ENCODE assay signal across 15 cellular contexts in genomic region chr4:184968784-184969201, GRCh38. TPM values are rescaled to one million over a fixed set of nuclear protein-coding genes. Genes with fewer than 3 reads are reported as not detected.
DNase-seq lines count a peak whose midpoint lies in the region; ATAC-seq and TF ChIP-seq lines count a peak whose summit lies in the region.
"Had no signal": no experiment of that assay in that cellular context is flagged by ENCODE, and none has a peak within 500 bp of the region (broad histone marks: within the 10 kb centered on the region; RNA-seq: fewer than 3 reads in every experiment).

No MANE protein-coding gene starts in this region.

- intact Hi-C loops in MCF 10A (cut with micrococcal nuclease) = no loop called here

- no peak overlapping the region for H3K4me3 ChIP-seq in MG63

- peak; percentile 96 for ATAC-seq in left lobe of liver
- peak; percentile 33 for ATAC-seq in stimulated activated effector memory CD8-positive, alpha-beta T cell treated with anti-CD3 and anti-CD28 coated beads, Interleukin-12 subunit alpha, Interleukin-12 subunit beta, amount 100 ng/mL, for 72 hours
- ATAC-seq in HG02798 (IDR thresholded peaks at IDR 0.05; ENCODE audit: poor library complexity, unreplicated experiment) = no peak
- ATAC-seq in HG02870 (IDR thresholded peaks at IDR 0.05; ENCODE audit: unreplicated experiment) = no peak

- no peaks in the 10 kb centered on the region for H3K27me3 ChIP-seq in MG63

- H3K27ac Mint-ChIP-seq in MCF 10A (ENCODE audit: low read depth, unreplicated experiment) = no peak overlapping the region
- H3K27ac Mint-ChIP-seq in stimulated activated effector memory CD8-positive, alpha-beta T cell treated with anti-CD3 and anti-CD28 coated beads, Interleukin-12 subunit alpha, Interleukin-12 subunit beta, amount 100 ng/mL, for 72 hours = no peak overlapping the region

- no peaks in the 10 kb centered on the region for H3K27me3 Mint-ChIP-seq in MCF 10A (ENCODE audit: insufficient read depth, unreplicated experiment)

- no peaks in the 10 kb centered on the region for H3K36me3 Mint-ChIP-seq in MCF 10A (ENCODE audit: insufficient read depth, unreplicated experiment)
- H3K36me3 Mint-ChIP-seq in stimulated activated effector memory CD8-positive, alpha-beta T cell treated with anti-CD3 and anti-CD28 coated beads, Interleukin-12 subunit alpha, Interleukin-12 subunit beta, amount 100 ng/mL, for 72 hours = peaks cover 36% of the 10 kb centered on the region

- peaks cover 12% of the 10 kb centered on the region for H3K9me3 Mint-ChIP-seq in MCF 10A (ENCODE audit: unreplicated experiment)
- peaks cover 9% of the 10 kb centered on the region for H3K9me3 Mint-ChIP-seq in stimulated activated effector memory CD8-positive, alpha-beta T cell treated with anti-CD3 and anti-CD28 coated beads, Interleukin-12 subunit alpha, Interleukin-12 subunit beta, amount 100 ng/mL, for 72 hours

- POLR2A ChIA-PET in MCF 10A (lab: Yijun Ruan, JAX) = interaction anchor here (0.5 to 1.4 kb wide), 4 partner anchors 55 to 258 kb away, joined by 3 to 4 read pairs (median 4); no protein-coding TSS in a partner anchor

- H3K4me3 Mint-ChIP-seq in MCF 10A (ENCODE audit: unreplicated experiment) = no peak overlapping the region
- no peak overlapping the region for H3K4me3 Mint-ChIP-seq in stimulated activated effector memory CD8-positive, alpha-beta T cell treated with anti-CD3 and anti-CD28 coated beads, Interleukin-12 subunit alpha, Interleukin-12 subunit beta, amount 100 ng/mL, for 72 hours

- no peaks in the 10 kb centered on the region for H3K9me3 ChIP-seq in MG63

- no peaks in the 10 kb centered on the region for H3K36me3 ChIP-seq in MG63

- TF ChIP-seq CTCF in MCF 10A (IDR thresholded peaks at IDR 0.05; ENCODE audit: unreplicated experiment) = no peak

- DNase-seq in MG63 (peak; percentile 15), MCF 10A (ENCODE audit: unreplicated experiment) (peak; percentile 77), left lobe of liver (ENCODE audit: low spot score) (peak; percentile 59), NCI-H2029 treated with DMSO at 0.1 percent for 48 hours (lab: John Stamatoyannopoulos, UW) (no peak)
- DNase-seq in stimulated activated effector memory CD8-positive, alpha-beta T cell treated with anti-CD3 and anti-CD28 coated beads, Interleukin-12 subunit alpha, Interleukin-12 subunit beta, amount 100 ng/mL, for 72 hours (ENCODE audit: low spot score in 2 of 2) = no peak
- DNase-seq in stimulated activated CD4-positive, alpha-beta T cell treated with anti-CD3 and anti-CD28 coated beads, Interleukin-2, amount 100 ng/mL, for 24 hours = no peak
- DNase-seq: activated CD4-positive, CD25-positive, alpha-beta regulatory T cell; head of caudate nucleus; midbrain; NCI-H1105 treated with DMSO at 0.1 percent for 48 hours; NCI-H748 treated with DMSO at 0.1 percent for 48 hours had no signal

- peaks cover 6% of the 10 kb centered on the region for H3K4me1 Mint-ChIP-seq in MCF 10A (ENCODE audit: insufficient read depth, unreplicated experiment)
- H3K4me1 Mint-ChIP-seq in stimulated activated effector memory CD8-positive, alpha-beta T cell treated with anti-CD3 and anti-CD28 coated beads, Interleukin-12 subunit alpha, Interleukin-12 subunit beta, amount 100 ng/mL, for 72 hours = peaks cover 12% of the 10 kb centered on the region

- no TSS peak for BruUV-seq in MCF 10A (replicated peaks; lab: Mats Ljungman, UMichigan)

- CTCF ChIA-PET in MCF 10A (lab: Yijun Ruan, JAX) = interaction anchor here (0.6 to 1.4 kb wide), 5 partner anchors 32 to 761 kb away, joined by 3 to 5 read pairs (median 3); no protein-coding TSS in a partner anchor

RNA-seq across cellular contexts. Expression of gene HELT, which starts 49.5 kb away (rescaled TPM):
- total RNA-seq in MG63 (2014; rRNA removed; shearing (Covaris generic); ENCODE audit: low replicate concordance) = not detected in 2 replicates
- total RNA-seq in MCF 10A (2022) = not detected in 2 replicates
- not detected for total RNA-seq in left lobe of liver
- total RNA-seq: astrocyte, temporal lobe had no signal

Comparison
In these comparisons a context has a peak if more than half of its experiments do, and no peak if none do; other contexts are left out.
1. DNase-seq: peak in MG63 (single experiment), MCF 10A (single experiment) and left lobe of liver (single experiment); none in stimulated activated effector memory CD8-positive, alpha-beta T cell treated with anti-CD3 and anti-CD28 coated beads, Interleukin-12 subunit alpha, Interleukin-12 subunit beta, amount 100 ng/mL, for 72 hours (0 of 2), NCI-H2029 treated with DMSO at 0.1 percent for 48 hours (single experiment) and stimulated activated CD4-positive, alpha-beta T cell treated with anti-CD3 and anti-CD28 coated beads, Interleukin-2, amount 100 ng/mL, for 24 hours (0 of 2).
2. ATAC-seq: peak in left lobe of liver (single experiment) and stimulated activated effector memory CD8-positive, alpha-beta T cell treated with anti-CD3 and anti-CD28 coated beads, Interleukin-12 subunit alpha, Interleukin-12 subunit beta, amount 100 ng/mL, for 72 hours (single experiment); none in HG02798 (single experiment) and HG02870 (single experiment).